11 cellular contexts compared by ENCODE assay signal in genomic region chr4:165288639-165289428, GRCh38. TPM values are rescaled to one million over a fixed set of nuclear protein-coding genes. Genes with fewer than 3 reads are reported as not detected.
A peak's percentile ranks its signal among the peaks of the same experiment; 100 is the strongest.
DNase-seq lines count a peak whose midpoint lies in the region; ATAC-seq and TF ChIP-seq lines count a peak whose summit lies in the region.
"Had no signal": no experiment of that assay in that cellular context is flagged by ENCODE, and none has a peak within 500 bp of the region (broad histone marks: within the 10 kb centered on the region; RNA-seq: fewer than 3 reads in every experiment).

No MANE protein-coding gene starts in this region.

- peaks cover 0 to 2% (median 0%) of the 10 kb centered on the region in 4 donors for H3K36me3 ChIP-seq in liver (ENCODE audit: control insufficient read depth in 4 of 4, insufficient read depth in 3 of 4, low read depth in 1 of 4, low read length in 3 of 4)

- peak; percentile 18 for ATAC-seq in HG02642 (IDR thresholded peaks at IDR 0.05; ENCODE audit: poor library complexity, unreplicated experiment)
- ATAC-seq in activated naive CD4-positive, alpha-beta T cell treated with anti-CD3 and anti-CD28 coated beads, Interleukin-2, amount 50 U/mL, for 72 hours: no peak

- H3K27me3 ChIP-seq in liver (ENCODE audit: control insufficient read depth in 4 of 4, insufficient read depth in 4 of 4, low read length in 3 of 4): no peaks in the 10 kb centered on the region
- H3K27me3 ChIP-seq: tibial nerve had no signal

- DNase-seq in GM04503 (ENCODE audit: low read depth): peak; percentile 31
- peak; percentile 3 for DNase-seq in SK-MEL-5 (ENCODE audit: low read depth, low spot score)
- no peak for DNase-seq in activated naive CD4-positive, alpha-beta T cell treated with anti-CD3 and anti-CD28 coated beads, Interleukin-2, amount 50 U/mL, for 72 hours (ENCODE audit: low spot score in 2 of 2)
- DNase-seq in NCI-H2107 (lab: John Stamatoyannopoulos, UW): no peak
- no peak for DNase-seq in NCI-H345 (lab: John Stamatoyannopoulos, UW)
- no peak for DNase-seq in NCI-H1436 (lab: John Stamatoyannopoulos, UW)
- DNase-seq: nucleus accumbens had no signal

- no peak overlapping the region for H3K9ac ChIP-seq in liver (ENCODE audit: low read depth in 1 of 2, low read length in 2 of 2)

- H3K27ac Mint-ChIP-seq in activated naive CD4-positive, alpha-beta T cell treated with anti-CD3 and anti-CD28 coated beads, Interleukin-2, amount 50 U/mL, for 72 hours: no peak overlapping the region

- peak; percentile 32 to 37 for TF ChIP-seq RAD21 in liver (IDR thresholded peaks at IDR 0.05)

- peaks cover 2 to 17% (median 12%) of the 10 kb centered on the region in 4 donors for H3K4me1 ChIP-seq in liver (ENCODE audit: control insufficient read depth in 4 of 4, insufficient read depth in 4 of 4, low read length in 3 of 4)

- no peak for TF ChIP-seq CTCF in liver (IDR thresholded peaks at IDR 0.05; ENCODE audit: low read depth, low read length, missing input control)

- H3K27ac ChIP-seq in liver (ENCODE audit: low read depth in 1 of 2, low read length in 2 of 2): peak overlapping the region in 1 of 2 donors; percentile 4
- H3K27ac ChIP-seq: tibial nerve had no signal

- H3K4me3 ChIP-seq in liver (ENCODE audit: low read depth in 1 of 3, low read length in 3 of 3): no peak overlapping the region
- H3K4me3 ChIP-seq: tibial nerve had no signal

- in situ Hi-C loops in SK-MEL-5 (cut with HindIII; ENCODE audit: low pct_unique_long_range_greater_than_20kb, low sequenced_read_pairs): no loop called here

- no peaks in the 10 kb centered on the region for H3K9me3 Mint-ChIP-seq in activated naive CD4-positive, alpha-beta T cell treated with anti-CD3 and anti-CD28 coated beads, Interleukin-2, amount 50 U/mL, for 72 hours
- H3K9me3 Mint-ChIP-seq: central memory CD8-positive, alpha-beta T cell had no signal

- H3K9me3 ChIP-seq in liver (ENCODE audit: control insufficient read depth in 4 of 4, low read length in 3 of 4): no peaks in the 10 kb centered on the region
- H3K9me3 ChIP-seq: tibial nerve had no signal

- H3K36me3 Mint-ChIP-seq in activated naive CD4-positive, alpha-beta T cell treated with anti-CD3 and anti-CD28 coated beads, Interleukin-2, amount 50 U/mL, for 72 hours: peaks cover 8 to 21% of the 10 kb centered on the region in 2 donors

TF ChIP-seq in liver, 16 proteins besides CTCF, POLR2A, EP300 and RAD21:
- TF ChIP-seq RXRA (IDR thresholded peaks at IDR 0.05) (peak; percentile 32 to 34), SP1 (IDR thresholded peaks at IDR 0.05) (no peak), HNF4A (conservative IDR thresholded peaks at IDR 0.05) (peak; percentile 42 to 43), YY1 (IDR thresholded peaks at IDR 0.05) (no peak), FOXA1 (IDR thresholded peaks at IDR 0.05) (no peak)

RNA-seq across cellular contexts. Expression of gene MSMO1, which starts 38.6 kb away (rescaled TPM):
- total RNA-seq in SK-MEL-5 (2014; rRNA removed; shearing (Covaris generic)): 75.8 and 89.5 TPM in 2 replicates
- 38.5 and 41.2 TPM in 2 replicates for polyA plus RNA-seq in SK-MEL-5 (2015; cell fraction: cytosol; rRNA removed)
- 16.7 and 18.0 TPM in 2 replicates for polyA plus RNA-seq in SK-MEL-5 (2015; cell fraction: nucleus; rRNA removed)
- 100 to 1,000 TPM; 448 to 721 TPM for total RNA-seq in liver
- polyA plus RNA-seq in liver: 100 to 1,000 TPM; 153 to 204 TPM
- 10 to 100 TPM; 58.2 to 65.5 TPM for total RNA-seq in activated naive CD4-positive, alpha-beta T cell treated with anti-CD3 and anti-CD28 coated beads, Interleukin-2, amount 50 U/mL, for 72 hours

Comparison
In these comparisons a context has a peak if more than half of its experiments do, and no peak if none do; other contexts are left out.
1. DNase-seq: peak in GM04503 (single experiment) and SK-MEL-5 (single experiment); none in activated naive CD4-positive, alpha-beta T cell treated with anti-CD3 and anti-CD28 coated beads, Interleukin-2, amount 50 U/mL, for 72 hours (0 of 2), NCI-H2107 (single experiment), NCI-H345 (single experiment) and NCI-H1436 (single experiment).